In the genomic region with DNA sequence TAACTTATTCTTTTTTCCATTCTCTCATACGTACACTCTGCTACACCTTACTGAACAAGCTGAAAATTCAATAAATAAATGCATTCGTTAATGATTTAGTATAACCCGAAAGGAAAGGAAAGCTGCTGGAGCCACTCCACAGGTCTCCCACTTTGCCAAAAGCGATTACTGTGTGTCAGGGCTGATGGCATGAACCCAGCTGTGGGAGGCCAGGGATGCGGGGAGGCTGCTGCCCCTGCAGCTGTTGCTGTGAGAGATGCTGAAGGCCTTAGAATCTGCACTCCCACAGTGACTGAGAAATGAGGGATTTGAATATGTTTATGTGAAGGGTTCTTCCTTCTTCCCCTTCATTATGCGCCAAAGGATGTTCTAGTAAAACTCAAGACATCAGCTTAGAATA, we compare ENCODE assay signal across 15 cellular contexts. TPM values are rescaled to one million over a fixed set of nuclear protein-coding genes. Genes with fewer than 3 reads are reported as not detected.
A peak's percentile ranks its signal among the peaks of the same experiment; 100 is the strongest.
DNase-seq lines count a peak whose midpoint lies in the region; ATAC-seq and TF ChIP-seq lines count a peak whose summit lies in the region.
"Had no signal": no experiment of that assay in that cellular context is flagged by ENCODE, and none has a peak within 500 bp of the region (broad histone marks: within the 10 kb centered on the region; RNA-seq: fewer than 3 reads in every experiment).

No MANE protein-coding gene starts in this region.

- peak; percentile 37 for DNase-seq in left ventricle myocardium superior
- no peak for DNase-seq in left cardiac atrium
- DNase-seq in WTC11 (ENCODE audit: low spot score) = no peak
- DNase-seq in osteoblast (ENCODE audit: insufficient read length, low spot score, missing footprints) = peak; percentile 15
- DNase-seq: ACHN; CD4-positive, CD25-positive, alpha-beta regulatory T cell; DMS53; GF-D8; GOT3; H9 had no signal

- H3K79me2 ChIP-seq in osteoblast (ENCODE audit: insufficient read depth, low read length) = no peaks in the 10 kb centered on the region

- H3K27me3 Mint-ChIP-seq in WTC11 (ENCODE audit: low read depth) = no peaks in the 10 kb centered on the region
- H3K27me3 Mint-ChIP-seq: CD4-positive, CD25-positive, alpha-beta regulatory T cell; IgD-negative memory B cell had no signal

- no peak for TF ChIP-seq CTCF in WTC11 (IDR thresholded peaks at IDR 0.05)
- TF ChIP-seq CTCF in osteoblast (IDR thresholded peaks at IDR 0.05; ENCODE audit: extremely low read depth, low read depth, low read length) = no peak

- H2AFZ ChIP-seq in osteoblast (ENCODE audit: low read length) = no peak overlapping the region

- CTCF ChIA-PET in WTC11 (lab: Charles Lee) = interaction anchor here (1.9 to 2.1 kb wide), 3 partner anchors 11 to 50 kb away, joined by 4 to 7 read pairs (median 5); no protein-coding TSS in a partner anchor

- POLR2A ChIA-PET in WTC11 (lab: Charles Lee) = no interaction called here

- no peaks in the 10 kb centered on the region for H3K9me3 ChIP-seq in osteoblast (ENCODE audit: low read depth, low read length)
- H3K9me3 ChIP-seq: BLaER1 treated with 17β-estradiol and CSF1 and Interleukin-3, amounts not matched to agents 10 nM and 100 nM had no signal

- H3K27ac ChIP-seq in osteoblast (ENCODE audit: low read depth, low read length) = no peak overlapping the region
- H3K27ac ChIP-seq: BLaER1 treated with 17β-estradiol and CSF1 and Interleukin-3, amounts not matched to agents 10 nM and 100 nM had no signal

- H3K4me1 ChIP-seq in osteoblast (ENCODE audit: insufficient read depth, low read length) = no peaks in the 10 kb centered on the region
- H3K4me1 ChIP-seq: BLaER1 treated with 17β-estradiol and CSF1 and Interleukin-3, amounts not matched to agents 10 nM and 100 nM had no signal

- no peaks in the 10 kb centered on the region for H3K36me3 ChIP-seq in osteoblast (ENCODE audit: insufficient read depth, low read length)
- H3K36me3 ChIP-seq: BLaER1 treated with 17β-estradiol and CSF1 and Interleukin-3, amounts not matched to agents 10 nM and 100 nM had no signal

- ATAC-seq in left ventricle myocardium superior (no peak), left cardiac atrium (no peak), WTC11 (peak; percentile 44; the same call in 1 of the 2 replicates), HG03460 (IDR thresholded peaks at IDR 0.05; ENCODE audit: unreplicated experiment) (no peak), GM18861 (IDR thresholded peaks at IDR 0.05; ENCODE audit: unreplicated experiment) (no peak), GM21737 (IDR thresholded peaks at IDR 0.05; ENCODE audit: unreplicated experiment) (no peak)

- no peaks in the 10 kb centered on the region for H4K20me1 ChIP-seq in osteoblast (ENCODE audit: insufficient read depth, low read length)
- H4K20me1 ChIP-seq: BLaER1 treated with 17β-estradiol and CSF1 and Interleukin-3, amounts not matched to agents 10 nM and 100 nM had no signal

- peaks cover 23% of the 10 kb centered on the region for H3K4me1 Mint-ChIP-seq in WTC11
- H3K4me1 Mint-ChIP-seq: CD4-positive, CD25-positive, alpha-beta regulatory T cell; IgD-negative memory B cell had no signal

- no peak overlapping the region; the same call in 1 of the 2 replicates for H3K27ac Mint-ChIP-seq in WTC11
- H3K27ac Mint-ChIP-seq: CD4-positive, CD25-positive, alpha-beta regulatory T cell; IgD-negative memory B cell had no signal

- H3K27me3 ChIP-seq in osteoblast (ENCODE audit: insufficient read depth, low read length) = no peaks in the 10 kb centered on the region
- H3K27me3 ChIP-seq: BLaER1 treated with 17β-estradiol and CSF1 and Interleukin-3, amounts not matched to agents 10 nM and 100 nM had no signal

- intact Hi-C loops in left ventricle myocardium superior (cut with micrococcal nuclease) (no loop called here), left cardiac atrium (cut with DNase I) (no loop called here)

- H3K4me2 ChIP-seq in osteoblast (ENCODE audit: insufficient read depth, low read length) = no peak overlapping the region
- H3K4me2 ChIP-seq: BLaER1 treated with 17β-estradiol and CSF1 and Interleukin-3, amounts not matched to agents 10 nM and 100 nM had no signal

- peaks cover 4% of the 10 kb centered on the region; the same call in 1 of the 2 replicates for H3K9me3 Mint-ChIP-seq in WTC11
- H3K9me3 Mint-ChIP-seq: H9, IgD-negative memory B cell had no signal

- H3K4me3 ChIP-seq in osteoblast (ENCODE audit: insufficient read depth, low read length) = no peak overlapping the region
- H3K4me3 ChIP-seq: BLaER1 treated with 17β-estradiol and CSF1 and Interleukin-3, amounts not matched to agents 10 nM and 100 nM had no signal

- no peaks in the 10 kb centered on the region for H3K36me3 Mint-ChIP-seq in WTC11
- H3K36me3 Mint-ChIP-seq: CD4-positive, CD25-positive, alpha-beta regulatory T cell; IgD-negative memory B cell had no signal

- H3K4me3 Mint-ChIP-seq in WTC11 = no peak overlapping the region
- H3K4me3 Mint-ChIP-seq: CD4-positive, CD25-positive, alpha-beta regulatory T cell; H9; IgD-negative memory B cell had no signal

TF ChIP-seq in WTC11, 78 proteins besides CTCF, POLR2A, EP300 and RAD21:
- TF ChIP-seq ZNF138 (CRISPR knock-in tag; conservative IDR thresholded peaks at IDR 0.05) (no peak), TEAD1 (CRISPR knock-in tag; IDR thresholded peaks at IDR 0.05) (no peak), GTF2I (CRISPR knock-in tag; conservative IDR thresholded peaks at IDR 0.05) (no peak), RELA (CRISPR knock-in tag; IDR thresholded peaks at IDR 0.05; ENCODE audit: borderline replicate concordance) (no peak), ZNF219 (CRISPR knock-in tag; IDR thresholded peaks at IDR 0.05; ENCODE audit: borderline replicate concordance) (no peak), MYBL2 (CRISPR knock-in tag; IDR thresholded peaks at IDR 0.05) (no peak), MXD4 (CRISPR knock-in tag; IDR thresholded peaks at IDR 0.05; ENCODE audit: borderline replicate concordance) (no peak), NFE2L1 (CRISPR knock-in tag; IDR thresholded peaks at IDR 0.05) (no peak), ZNF423 (CRISPR knock-in tag; IDR thresholded peaks at IDR 0.05) (no peak)
- TF ChIP-seq, protein P1, sequence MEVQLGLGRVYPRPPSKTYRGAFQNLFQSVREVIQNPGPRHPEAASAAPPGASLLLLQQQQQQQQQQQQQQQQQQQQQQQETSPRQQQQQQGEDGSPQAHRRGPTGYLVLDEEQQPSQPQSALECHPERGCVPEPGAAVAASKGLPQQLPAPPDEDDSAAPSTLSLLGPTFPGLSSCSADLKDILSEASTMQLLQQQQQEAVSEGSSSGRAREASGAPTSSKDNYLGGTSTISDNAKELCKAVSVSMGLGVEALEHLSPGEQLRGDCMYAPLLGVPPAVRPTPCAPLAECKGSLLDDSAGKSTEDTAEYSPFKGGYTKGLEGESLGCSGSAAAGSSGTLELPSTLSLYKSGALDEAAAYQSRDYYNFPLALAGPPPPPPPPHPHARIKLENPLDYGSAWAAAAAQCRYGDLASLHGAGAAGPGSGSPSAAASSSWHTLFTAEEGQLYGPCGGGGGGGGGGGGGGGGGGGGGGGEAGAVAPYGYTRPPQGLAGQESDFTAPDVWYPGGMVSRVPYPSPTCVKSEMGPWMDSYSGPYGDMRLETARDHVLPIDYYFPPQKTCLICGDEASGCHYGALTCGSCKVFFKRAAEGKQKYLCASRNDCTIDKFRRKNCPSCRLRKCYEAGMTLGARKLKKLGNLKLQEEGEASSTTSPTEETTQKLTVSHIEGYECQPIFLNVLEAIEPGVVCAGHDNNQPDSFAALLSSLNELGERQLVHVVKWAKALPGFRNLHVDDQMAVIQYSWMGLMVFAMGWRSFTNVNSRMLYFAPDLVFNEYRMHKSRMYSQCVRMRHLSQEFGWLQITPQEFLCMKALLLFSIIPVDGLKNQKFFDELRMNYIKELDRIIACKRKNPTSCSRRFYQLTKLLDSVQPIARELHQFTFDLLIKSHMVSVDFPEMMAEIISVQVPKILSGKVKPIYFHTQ (CRISPR knock-in tag; IDR thresholded peaks at IDR 0.05) = no peak
- TF ChIP-seq, protein P2, sequence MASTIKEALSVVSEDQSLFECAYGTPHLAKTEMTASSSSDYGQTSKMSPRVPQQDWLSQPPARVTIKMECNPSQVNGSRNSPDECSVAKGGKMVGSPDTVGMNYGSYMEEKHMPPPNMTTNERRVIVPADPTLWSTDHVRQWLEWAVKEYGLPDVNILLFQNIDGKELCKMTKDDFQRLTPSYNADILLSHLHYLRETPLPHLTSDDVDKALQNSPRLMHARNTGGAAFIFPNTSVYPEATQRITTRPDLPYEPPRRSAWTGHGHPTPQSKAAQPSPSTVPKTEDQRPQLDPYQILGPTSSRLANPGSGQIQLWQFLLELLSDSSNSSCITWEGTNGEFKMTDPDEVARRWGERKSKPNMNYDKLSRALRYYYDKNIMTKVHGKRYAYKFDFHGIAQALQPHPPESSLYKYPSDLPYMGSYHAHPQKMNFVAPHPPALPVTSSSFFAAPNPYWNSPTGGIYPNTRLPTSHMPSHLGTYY (CRISPR knock-in tag; IDR thresholded peaks at IDR 0.05) = no peak
- TF ChIP-seq, protein P3, sequence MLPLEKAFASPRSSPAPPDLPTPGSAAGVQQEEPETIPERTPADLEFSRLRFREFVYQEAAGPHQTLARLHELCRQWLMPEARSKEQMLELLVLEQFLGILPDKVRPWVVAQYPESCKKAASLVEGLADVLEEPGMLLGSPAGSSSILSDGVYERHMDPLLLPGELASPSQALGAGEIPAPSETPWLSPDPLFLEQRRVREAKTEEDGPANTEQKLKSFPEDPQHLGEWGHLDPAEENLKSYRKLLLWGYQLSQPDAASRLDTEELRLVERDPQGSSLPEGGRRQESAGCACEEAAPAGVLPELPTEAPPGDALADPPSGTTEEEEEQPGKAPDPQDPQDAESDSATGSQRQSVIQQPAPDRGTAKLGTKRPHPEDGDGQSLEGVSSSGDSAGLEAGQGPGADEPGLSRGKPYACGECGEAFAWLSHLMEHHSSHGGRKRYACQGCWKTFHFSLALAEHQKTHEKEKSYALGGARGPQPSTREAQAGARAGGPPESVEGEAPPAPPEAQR (CRISPR knock-in tag; IDR thresholded peaks at IDR 0.05) = no peak

RNA-seq across cellular contexts. Expression of a gene that starts 58.7 kb away (rescaled TPM):
- total RNA-seq in left ventricle myocardium superior (20.7 TPM), left cardiac atrium (10 to 100 TPM; 12.2 to 20.8 TPM), WTC11 (2021) (19.4 to 21.0 TPM (median 20.9 TPM) in 3 replicates), osteoblast (3.2 and 4.0 TPM in 2 replicates)

Comparison
In these comparisons a context has a peak if more than half of its experiments do, and no peak if none do; other contexts are left out.
1. DNase-seq: peak in left ventricle myocardium superior (single experiment) and osteoblast (single experiment); none in left cardiac atrium (single experiment) and WTC11 (single experiment).